9 cellular contexts compared by ENCODE assay signal in the genomic region with DNA sequence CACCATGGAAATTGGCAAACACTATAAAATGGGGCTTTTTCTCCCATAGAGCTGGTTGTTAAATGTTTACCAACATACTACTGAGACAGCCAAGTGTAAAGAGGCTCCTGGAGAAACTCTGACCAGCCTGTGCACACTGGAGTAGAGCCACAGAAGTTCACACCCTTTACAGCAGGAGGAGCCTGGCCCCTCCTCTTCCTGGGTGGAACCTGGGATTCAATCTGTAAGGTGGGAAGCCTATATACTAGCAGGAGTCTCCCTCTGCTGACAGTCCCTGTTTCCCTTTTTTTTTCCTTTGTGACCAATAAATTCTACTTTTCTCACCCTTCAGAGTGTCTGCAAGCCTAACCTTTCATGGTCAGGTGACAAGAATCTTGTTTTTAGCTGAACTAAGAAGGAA.
A peak's percentile ranks its signal among the peaks of the same experiment; 100 is the strongest.
DNase-seq lines count a peak whose midpoint lies in the region; ATAC-seq and TF ChIP-seq lines count a peak whose summit lies in the region.
"Had no signal": no experiment of that assay in that cellular context is flagged by ENCODE, and none has a peak within 500 bp of the region (broad histone marks: within the 10 kb centered on the region; RNA-seq: fewer than 3 reads in every experiment).

No MANE protein-coding gene starts in this region.

- H3K36me3 ChIP-seq in HEK293 (ENCODE audit: control insufficient read depth in 2 of 2, insufficient read depth in 1 of 2, low read length in 2 of 2) (no peaks in the 10 kb centered on the region), iPS DF 6.9 (ENCODE audit: control insufficient read depth, insufficient read depth, low read length) (no peaks in the 10 kb centered on the region)

- no peak overlapping the region for H3K27ac ChIP-seq in HEK293 (ENCODE audit: extremely low read depth, low read depth, low read length)
- H3K27ac ChIP-seq in RWPE1 = no peak overlapping the region
- no peak overlapping the region for H3K27ac ChIP-seq in iPS DF 6.9 (ENCODE audit: low read length)

- H3K9me3 ChIP-seq in HEK293 (ENCODE audit: control insufficient read depth, insufficient read depth, low read depth, low read length) = no peaks in the 10 kb centered on the region
- no peaks in the 10 kb centered on the region for H3K9me3 ChIP-seq in iPS DF 6.9 (ENCODE audit: control insufficient read depth, insufficient read depth, low read length)

- H3K4me3 ChIP-seq in HEK293 (ENCODE audit: low read depth, low read length) (no peak overlapping the region), iPS DF 6.9 (ENCODE audit: low read length) (no peak overlapping the region)

- no peak for ATAC-seq in HG03135 (IDR thresholded peaks at IDR 0.05; ENCODE audit: unreplicated experiment)
- no peak for ATAC-seq in HG03097 (IDR thresholded peaks at IDR 0.05; ENCODE audit: low FRiP score, unreplicated experiment)

- TF ChIP-seq CTCF in HEK293 (tag by site-specific recombination; IDR thresholded peaks at IDR 0.05) (peak; percentile 39; the same call in 1 of the 2 replicates), RWPE1 (conservative IDR thresholded peaks at IDR 0.05; ENCODE audit: low read depth) (no peak)

- CTCF ChIA-PET in HEK293 (lab: Yijun Ruan, JAX) (interaction anchor here (0.7 to 3.9 kb wide), 8 partner anchors 10 to 264 kb away, joined by 3 to 36 read pairs (median 6); a partner anchor contains a TSS), RWPE1 (lab: Yijun Ruan, JAX) (interaction anchor here (0.6 to 3.7 kb wide), 5 partner anchors 10 to 1921 kb away, joined by 3 to 23 read pairs (median 5); a partner anchor contains a TSS)

- H3K27me3 ChIP-seq in iPS DF 6.9 (ENCODE audit: control insufficient read depth, insufficient read depth, low read length) = no peaks in the 10 kb centered on the region

- H3K4me1 ChIP-seq in HEK293 (ENCODE audit: control insufficient read depth, insufficient read depth, low read length) = no peaks in the 10 kb centered on the region
- H3K4me1 ChIP-seq in iPS DF 6.9 (ENCODE audit: control insufficient read depth, insufficient read depth, low read length) = no peaks in the 10 kb centered on the region

- POLR2A ChIA-PET in HEK293 (lab: Yijun Ruan, JAX) (interaction anchor here (2.1 kb wide), 1 partner anchor 11 kb away, joined by 13 read pairs; a partner anchor contains a TSS), RWPE1 (lab: Yijun Ruan, JAX; ENCODE audit: low non-redundant PET) (no interaction called here)

- DNase-seq in COR-L47 (lab: John Stamatoyannopoulos, UW) (peak; percentile 51), RWPE1 (ENCODE audit: low spot score) (peak; percentile 26), iPS DF 6.9 (ENCODE audit: low read depth, low spot score) (peak; percentile 18), T-helper 9 cell (no peak), germinal center (ENCODE audit: low spot score) (no peak)
- DNase-seq: activated naive CD4-positive, alpha-beta T cell treated with Interleukin-2 at 50 U/mL for 16 hours had no signal

TF ChIP-seq in HEK293, 187 proteins besides CTCF, POLR2A, EP300 and RAD21:
- TF ChIP-seq ZNF248 (tag by site-specific recombination; IDR thresholded peaks at IDR 0.05) = no peak
- TF ChIP-seq, protein P1, sequence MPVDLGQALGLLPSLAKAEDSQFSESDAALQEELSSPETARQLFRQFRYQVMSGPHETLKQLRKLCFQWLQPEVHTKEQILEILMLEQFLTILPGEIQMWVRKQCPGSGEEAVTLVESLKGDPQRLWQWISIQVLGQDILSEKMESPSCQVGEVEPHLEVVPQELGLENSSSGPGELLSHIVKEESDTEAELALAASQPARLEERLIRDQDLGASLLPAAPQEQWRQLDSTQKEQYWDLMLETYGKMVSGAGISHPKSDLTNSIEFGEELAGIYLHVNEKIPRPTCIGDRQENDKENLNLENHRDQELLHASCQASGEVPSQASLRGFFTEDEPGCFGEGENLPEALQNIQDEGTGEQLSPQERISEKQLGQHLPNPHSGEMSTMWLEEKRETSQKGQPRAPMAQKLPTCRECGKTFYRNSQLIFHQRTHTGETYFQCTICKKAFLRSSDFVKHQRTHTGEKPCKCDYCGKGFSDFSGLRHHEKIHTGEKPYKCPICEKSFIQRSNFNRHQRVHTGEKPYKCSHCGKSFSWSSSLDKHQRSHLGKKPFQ (tag by site-specific recombination; IDR thresholded peaks at IDR 0.05) = peak; percentile 92
- peak; percentile 59 for TF ChIP-seq SP3 (tag by site-specific recombination; IDR thresholded peaks at IDR 0.05)
- no peak for TF ChIP-seq ZNF830 (tag by site-specific recombination; IDR thresholded peaks at IDR 0.05; ENCODE audit: low read depth)
- TF ChIP-seq, protein P2, sequence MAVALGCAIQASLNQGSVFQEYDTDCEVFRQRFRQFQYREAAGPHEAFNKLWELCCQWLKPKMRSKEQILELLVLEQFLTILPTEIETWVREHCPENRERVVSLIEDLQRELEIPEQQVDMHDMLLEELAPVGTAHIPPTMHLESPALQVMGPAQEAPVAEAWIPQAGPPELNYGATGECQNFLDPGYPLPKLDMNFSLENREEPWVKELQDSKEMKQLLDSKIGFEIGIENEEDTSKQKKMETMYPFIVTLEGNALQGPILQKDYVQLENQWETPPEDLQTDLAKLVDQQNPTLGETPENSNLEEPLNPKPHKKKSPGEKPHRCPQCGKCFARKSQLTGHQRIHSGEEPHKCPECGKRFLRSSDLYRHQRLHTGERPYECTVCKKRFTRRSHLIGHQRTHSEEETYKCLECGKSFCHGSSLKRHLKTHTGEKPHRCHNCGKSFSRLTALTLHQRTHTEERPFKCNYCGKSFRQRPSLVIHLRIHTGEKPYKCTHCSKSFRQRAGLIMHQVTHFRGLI (tag by site-specific recombination; IDR thresholded peaks at IDR 0.05) = no peak
- TF ChIP-seq SP2 (tag by site-specific recombination; IDR thresholded peaks at IDR 0.05) = peak; percentile 41
- no peak for TF ChIP-seq ZNF626 (tag by site-specific recombination; IDR thresholded peaks at IDR 0.05)
- no peak for TF ChIP-seq WT1 (tag by site-specific recombination; IDR thresholded peaks at IDR 0.05)
- peak; percentile 62 for TF ChIP-seq ZNF654 (tag by site-specific recombination; IDR thresholded peaks at IDR 0.05; ENCODE audit: low read depth)
- TF ChIP-seq ZNF561 (tag by site-specific recombination; IDR thresholded peaks at IDR 0.05; ENCODE audit: borderline replicate concordance) = 0 out of 2 replicates have a peak, but pooled peaks have one; percentile 36
- no peak for TF ChIP-seq ZNF24 (tag by site-specific recombination; IDR thresholded peaks at IDR 0.05)
- TF ChIP-seq GLI2 (tag by site-specific recombination; IDR thresholded peaks at IDR 0.05; ENCODE audit: borderline replicate concordance, low read depth) = no peak
- TF ChIP-seq FEZF1 (tag by site-specific recombination; IDR thresholded peaks at IDR 0.05) = no peak
- 0 out of 2 replicates have a peak, but pooled peaks have one; percentile 31 for TF ChIP-seq IKZF3 (tag by site-specific recombination; IDR thresholded peaks at IDR 0.05)

Comparison
In these comparisons a context has a peak if more than half of its experiments do, and no peak if none do; other contexts are left out.
1. DNase-seq: peak in COR-L47 (single experiment), RWPE1 (single experiment) and iPS DF 6.9 (single experiment); none in T-helper 9 cell (single experiment) and germinal center (single experiment).